In the genomic region with DNA sequence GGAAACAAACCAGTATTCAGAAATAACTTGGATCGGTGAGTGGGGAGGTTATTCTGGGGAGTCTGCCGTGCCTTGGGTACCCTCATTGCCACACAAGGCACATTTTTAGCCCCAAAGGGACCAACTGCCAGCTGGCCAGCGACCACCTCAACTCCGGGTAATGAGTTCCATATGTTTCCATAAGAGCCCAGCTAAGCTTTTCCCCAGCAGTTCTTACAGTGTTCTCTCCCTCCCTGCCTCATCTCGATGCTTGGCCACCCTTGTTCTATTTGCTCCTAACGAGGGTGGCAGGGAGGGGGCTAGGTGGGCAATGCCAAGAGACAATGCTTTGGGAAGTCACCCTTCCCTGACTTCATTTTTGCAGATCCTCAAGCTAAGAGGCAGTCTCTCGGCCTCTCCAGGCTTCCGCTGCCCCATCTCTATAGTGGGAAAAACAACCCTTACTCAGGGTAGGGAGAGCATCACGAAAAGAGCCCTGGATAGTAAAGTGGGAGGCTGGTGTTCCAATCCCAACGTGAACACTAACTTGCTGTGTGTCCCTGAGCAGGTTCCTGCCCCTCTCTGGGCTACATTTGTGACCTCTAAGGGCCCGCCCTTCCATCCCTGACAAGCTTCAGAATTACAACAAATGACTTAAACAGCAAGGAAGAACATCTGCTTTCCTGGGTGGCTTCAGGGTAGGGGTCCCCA, we compare ENCODE assay signal across 9 cellular contexts. TPM values are rescaled to one million over a fixed set of nuclear protein-coding genes. Genes with fewer than 3 reads are reported as not detected.
DNase-seq lines count a peak whose midpoint lies in the region; ATAC-seq, FAIRE-seq and TF ChIP-seq lines count a peak whose summit lies in the region.
"Had no signal": no experiment of that assay in that cellular context is flagged by ENCODE, and none has a peak within 500 bp of the region (broad histone marks: within the 10 kb centered on the region; RNA-seq: fewer than 3 reads in every experiment).

No MANE protein-coding gene starts in this region.

- BruUV-seq in Panc1 (replicated peaks; lab: Mats Ljungman, UMichigan) = no TSS peak
- BruUV-seq in endothelial cell of umbilical vein (replicated peaks; lab: Mats Ljungman, UMichigan) = no TSS peak

- dilution Hi-C loops in endothelial cell of umbilical vein (cut with MboI; ENCODE audit: extremely low pct_ligation_motif_present, low sequenced_read_pairs) = no loop called here

- TF ChIP-seq EP300 in sigmoid colon (IDR thresholded peaks at IDR 0.05) = no peak

- intact Hi-C loops in Panc1 (cut with micrococcal nuclease; ENCODE audit: unreplicated experiment) = no loop called here
- intact Hi-C loops in endothelial cell of umbilical vein (cut with micrococcal nuclease) = no loop called here
- intact Hi-C loops in sigmoid colon (cut with DNase I) = no loop called here

- in situ Hi-C loops in Panc1 (cut with HindIII; ENCODE audit: low pct_unique_long_range_greater_than_20kb, low sequenced_read_pairs) = no loop called here

- CTCF ChIA-PET in Panc1 (lab: Charles Lee) (interaction anchor here (1.0 to 3.8 kb wide), 4 partner anchors 81 to 192 kb away, joined by 4 to 12 read pairs (median 7); no protein-coding TSS in a partner anchor), endothelial cell of umbilical vein (lab: Charles Lee) (interaction anchor here (1.1 to 24.8 kb wide), 3 partner anchors 8 to 81 kb away, joined by 4 to 1069 read pairs (median 4); no protein-coding TSS in a partner anchor)

- TF ChIP-seq POLR2A in endothelial cell of umbilical vein (IDR thresholded peaks at IDR 0.05; ENCODE audit: low read depth, low read length) (no peak), sigmoid colon (IDR thresholded peaks at IDR 0.05) (no peak), erythroblast (IDR thresholded peaks at IDR 0.05; ENCODE audit: low read length) (no peak)

- H3K9me1 ChIP-seq in endothelial cell of umbilical vein (replicated peaks; ENCODE audit: control insufficient read depth, extremely low read depth, insufficient read depth, low read length) = no peaks in the 10 kb centered on the region

- ATAC-seq in Panc1 = no peak
- no peak for ATAC-seq in GM21390 (IDR thresholded peaks at IDR 0.05; ENCODE audit: unreplicated experiment)

- peak overlapping the region; percentile 29 for H3K4me2 ChIP-seq in endothelial cell of umbilical vein (ENCODE audit: insufficient read depth, low read length)

- WGBS in sigmoid colon, 2 donors = 84 to 90% methylated on average over 11 of the region's 11 CpGs

- no peak overlapping the region for H2AFZ ChIP-seq in endothelial cell of umbilical vein (ENCODE audit: low read depth, low read length)

- no peaks in the 10 kb centered on the region for H3K36me3 ChIP-seq in ES-I3 (ENCODE audit: insufficient read depth, low read length)
- H3K36me3 ChIP-seq in Panc1 (ENCODE audit: control insufficient read depth, insufficient read depth, low read length) = no peaks in the 10 kb centered on the region; the same call in 1 of the 2 replicates
- peaks cover 2 to 3% of the 10 kb centered on the region in 2 experiments for H3K36me3 ChIP-seq in endothelial cell of umbilical vein (ENCODE audit: control insufficient read depth in 2 of 2, extremely low read depth in 1 of 2, insufficient read depth in 2 of 2, low read length in 2 of 2)
- H3K36me3 ChIP-seq in sigmoid colon = no peaks in the 10 kb centered on the region

- TF ChIP-seq CTCF in Panc1 (IDR thresholded peaks at IDR 0.05) (no peak), endothelial cell of umbilical vein (IDR thresholded peaks at IDR 0.05; ENCODE audit: extremely low read depth in 1 of 2, insufficient read depth in 1 of 2, low read depth in 1 of 2, low read length in 2 of 2) (no peak), sigmoid colon (IDR thresholded peaks at IDR 0.05) (no peak)

- POLR2A ChIA-PET in Panc1 (lab: Charles Lee) (interaction anchor here (0.5 kb wide), 1 partner anchor 10 kb away, joined by 6 read pairs; no protein-coding TSS in a partner anchor), endothelial cell of umbilical vein (lab: Charles Lee) (no interaction called here)

- no peaks in the 10 kb centered on the region for H4K20me1 ChIP-seq in endothelial cell of umbilical vein (replicated peaks; ENCODE audit: control insufficient read depth, extremely low read depth, insufficient read depth, low read length)

- DNase-seq in Panc1 (ENCODE audit: low read depth, low spot score) (no peak), endothelial cell of umbilical vein (ENCODE audit: low read depth, low spot score) (no peak), sigmoid colon (no peak), erythroblast (lab: John Stamatoyannopoulos, UW) (no peak), NCI-H446 treated with DMSO at 0.1 percent for 48 hours (lab: John Stamatoyannopoulos, UW) (no peak)
- DNase-seq in stimulated activated CD8-positive, alpha-beta memory T cell treated with anti-CD3 and anti-CD28 coated beads, Interleukin-4, amount 100 ng/mL, for 48 hours = no peak
- DNase-seq: NCI-H1048 had no signal

- H3K4me1 ChIP-seq in ES-I3 (ENCODE audit: insufficient read depth, low read length) (peaks cover 6% of the 10 kb centered on the region), Panc1 (ENCODE audit: control insufficient read depth, insufficient read depth, low read length) (peaks cover 38% of the 10 kb centered on the region), endothelial cell of umbilical vein (ENCODE audit: control insufficient read depth, extremely low read depth, insufficient read depth, low read length) (peaks cover 44% of the 10 kb centered on the region), sigmoid colon (peaks cover 0 to 42% (median 37%) of the 10 kb centered on the region in 4 donors)

- H3K79me2 ChIP-seq in endothelial cell of umbilical vein (ENCODE audit: control insufficient read depth, insufficient read depth, low read length) = peaks cover 12% of the 10 kb centered on the region

- H3K9me3 ChIP-seq in ES-I3 (ENCODE audit: control insufficient read depth, insufficient read depth, low read length) (no peaks in the 10 kb centered on the region), Panc1 (ENCODE audit: control insufficient read depth, insufficient read depth, low read depth, low read length) (no peaks in the 10 kb centered on the region), endothelial cell of umbilical vein (replicated peaks; ENCODE audit: control insufficient read depth, insufficient read depth, low read length) (no peaks in the 10 kb centered on the region), sigmoid colon (no peaks in the 10 kb centered on the region)

- H3K27ac ChIP-seq in Panc1 (ENCODE audit: low read length) = peak overlapping the region; percentile 88
- H3K27ac ChIP-seq in endothelial cell of umbilical vein (ENCODE audit: insufficient read depth, low read depth, low read length) = peak overlapping the region; percentile 99
- peak overlapping the region; percentile 89 to 96 (median 96) for H3K27ac ChIP-seq in sigmoid colon

- no peak for FAIRE-seq in endothelial cell of umbilical vein (lab: Jason Lieb, UNC)

- H3K4me3 ChIP-seq in Panc1 (ENCODE audit: low read depth in 2 of 2, low read length in 2 of 2) (no peak overlapping the region), endothelial cell of umbilical vein (replicated peaks in 1 of 3; ENCODE audit: insufficient read depth in 1 of 3, low read depth in 1 of 3, low read length in 3 of 3) (no peak overlapping the region), sigmoid colon (no peak overlapping the region)

- no peaks in the 10 kb centered on the region for H3K27me3 ChIP-seq in Panc1 (ENCODE audit: control insufficient read depth, insufficient read depth, low read length)
- no peaks in the 10 kb centered on the region for H3K27me3 ChIP-seq in endothelial cell of umbilical vein (ENCODE audit: control insufficient read depth in 2 of 2, insufficient read depth in 2 of 2, low read length in 2 of 2)
- H3K27me3 ChIP-seq in sigmoid colon = no peaks in the 10 kb centered on the region

- H3K9ac ChIP-seq in ES-I3 (ENCODE audit: low read depth, low read length) (peak overlapping the region; percentile 76), endothelial cell of umbilical vein (replicated peaks; ENCODE audit: extremely low read depth, insufficient read depth, low read length) (peak overlapping the region; percentile 92)

TF ChIP-seq in endothelial cell of umbilical vein, 7 proteins besides CTCF, POLR2A, EP300 and RAD21 (continues in another document):
- TF ChIP-seq GATA2 (IDR thresholded peaks at IDR 0.05; ENCODE audit: insufficient read depth, insufficient read length, low read depth, low read length) (no peak), MYC (IDR thresholded peaks at IDR 0.05; ENCODE audit: low read depth, low read length) (no peak), FOS (IDR thresholded peaks at IDR 0.05; ENCODE audit: borderline replicate concordance, insufficient read depth, low read length) (no peak)
- TF ChIP-seq, protein P1, sequence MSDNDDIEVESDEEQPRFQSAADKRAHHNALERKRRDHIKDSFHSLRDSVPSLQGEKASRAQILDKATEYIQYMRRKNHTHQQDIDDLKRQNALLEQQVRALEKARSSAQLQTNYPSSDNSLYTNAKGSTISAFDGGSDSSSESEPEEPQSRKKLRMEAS (IDR thresholded peaks at IDR 0.05; ENCODE audit: insufficient read depth, insufficient read length) = no peak

RNA-seq across cellular contexts. Expression of gene ID3, which starts 6.0 kb away (rescaled TPM):
- total RNA-seq in Panc1 (2021; ENCODE audit: unreplicated experiment) = 39.6 TPM
- polyA plus RNA-seq in Panc1 (2012; ENCODE audit: insufficient read length) = 46.3 TPM
- total RNA-seq in endothelial cell of umbilical vein = 277 and 310 TPM in 2 replicates
- polyA plus RNA-seq in endothelial cell of umbilical vein = 783 and 971 TPM in 2 replicates
- polyA plus RNA-seq in endothelial cell of umbilical vein (2011; cell fraction: cytosol; rRNA removed) = 696 and 743 TPM in 2 replicates
- 934 and 1,004 TPM in 2 replicates for polyA plus RNA-seq in endothelial cell of umbilical vein (2011; cell fraction: nucleus; rRNA removed)
- polyA plus RNA-seq in endothelial cell of umbilical vein (2012) = 264 and 295 TPM in 2 replicates
- 160 and 202 TPM in 2 replicates for polyA minus RNA-seq in endothelial cell of umbilical vein
- 421 TPM for polyA minus RNA-seq in endothelial cell of umbilical vein (2011; cell fraction: cytosol; rRNA and poly(A)+ RNA removed)
- 377 and 561 TPM in 2 replicates for polyA minus RNA-seq in endothelial cell of umbilical vein (2011; cell fraction: nucleus; rRNA and poly(A)+ RNA removed)
- 100 to 1,000 TPM in 2 of 4 donors, 10 to 100 TPM in 2; 72.1 to 144 (median 92.6) TPM for total RNA-seq in sigmoid colon
- polyA plus RNA-seq in sigmoid colon = 100 to 1,000 TPM; 114 to 232 (median 220) TPM

RNA-seq across cellular contexts. Expression of gene E2F2, which starts 22.3 kb away (rescaled TPM):
- 9.5 TPM for total RNA-seq in Panc1 (2021; ENCODE audit: unreplicated experiment)
- 3.1 TPM for polyA plus RNA-seq in Panc1 (2012; ENCODE audit: insufficient read length)
- 5.0 and 5.6 TPM in 2 replicates for total RNA-seq in endothelial cell of umbilical vein
- polyA plus RNA-seq in endothelial cell of umbilical vein = 0.83 and 1.1 TPM in 2 replicates
- 0.95 and 1.2 TPM in 2 replicates for polyA plus RNA-seq in endothelial cell of umbilical vein (2011; cell fraction: cytosol; rRNA removed)
- polyA plus RNA-seq in endothelial cell of umbilical vein (2011; cell fraction: nucleus; rRNA removed) = 1.9 and 2.0 TPM in 2 replicates
- polyA plus RNA-seq in endothelial cell of umbilical vein (2012) = 1.1 and 1.6 TPM in 2 replicates
- polyA minus RNA-seq in endothelial cell of umbilical vein = 1.5 and 1.9 TPM in 2 replicates
- polyA minus RNA-seq in endothelial cell of umbilical vein (2011; cell fraction: cytosol; rRNA and poly(A)+ RNA removed) = 11.7 TPM
- 1.6 and 2.9 TPM in 2 replicates for polyA minus RNA-seq in endothelial cell of umbilical vein (2011; cell fraction: nucleus; rRNA and poly(A)+ RNA removed)
- total RNA-seq in sigmoid colon = under 1 TPM in 2 of 4 donors, not detected in 2; 0.14 to 0.28 TPM
- 10 to 100 TPM in 1 of 3 donors, 1 to 10 TPM in 2; 2.4 to 10.6 (median 6.0) TPM for polyA plus RNA-seq in sigmoid colon
